1 cellular context compared by ENCODE assay signal in the genomic region with DNA sequence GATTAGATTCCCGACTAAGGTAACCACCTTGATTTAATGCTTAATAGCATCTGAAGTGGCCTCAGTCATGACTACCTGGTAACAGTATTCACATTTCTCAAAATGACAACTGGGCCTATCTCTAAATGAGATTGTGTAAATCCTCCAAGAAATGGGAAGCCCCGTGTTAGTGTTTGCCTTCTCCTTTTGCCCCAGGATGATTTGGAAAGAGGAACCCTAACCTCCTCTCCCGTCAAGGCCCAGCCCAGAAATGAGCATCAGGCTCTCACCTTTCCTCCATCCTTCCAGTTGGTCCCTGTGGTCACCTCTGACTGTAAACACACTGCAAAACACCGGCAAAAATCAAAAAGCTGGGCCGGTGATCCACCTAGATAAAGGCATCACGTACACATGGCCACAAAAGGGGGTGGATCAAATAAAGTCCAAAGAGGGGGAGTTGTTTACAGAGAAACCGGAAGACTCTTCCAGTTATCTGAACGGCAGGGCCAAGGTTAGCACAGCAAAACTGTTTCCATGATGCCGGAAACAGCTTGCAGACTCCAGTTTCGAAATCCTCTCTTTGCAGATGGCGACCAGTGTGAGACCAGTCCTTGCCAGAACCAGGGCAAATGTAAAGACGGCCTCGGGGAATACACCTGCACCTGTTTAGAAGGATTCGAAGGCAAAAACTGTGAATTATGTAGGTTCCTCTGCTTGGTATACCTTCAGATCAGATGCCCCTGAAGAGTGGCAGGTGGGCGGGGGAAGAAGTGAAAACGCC.
TF ChIP-seq lines count a peak whose summit lies in the region.

No MANE protein-coding gene starts in this region.

TF ChIP-seq in K562, 482 proteins besides CTCF, POLR2A, EP300 and RAD21 (continued from another document and continues in another):
- TF ChIP-seq, protein P1, sequence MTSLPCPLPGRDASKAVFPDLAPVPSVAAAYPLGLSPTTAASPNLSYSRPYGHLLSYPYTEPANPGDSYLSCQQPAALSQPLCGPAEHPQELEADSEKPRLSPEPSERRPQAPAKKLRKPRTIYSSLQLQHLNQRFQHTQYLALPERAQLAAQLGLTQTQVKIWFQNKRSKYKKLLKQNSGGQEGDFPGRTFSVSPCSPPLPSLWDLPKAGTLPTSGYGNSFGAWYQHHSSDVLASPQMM (CRISPR knock-in tag; IDR thresholded peaks at IDR 0.05) = no peak
- TF ChIP-seq HIVEP1 (CRISPR knock-in tag; IDR thresholded peaks at IDR 0.05) (0 out of 2 replicates have a peak, but pooled peaks have one; percentile 20), HNRNPLL (IDR thresholded peaks at IDR 0.05; ENCODE audit: low read depth, low read length, poor library complexity, severe bottlenecking) (no peak), EP400 (IDR thresholded peaks at IDR 0.05) (no peak; the same call in 1 of the 2 replicates), CHD4 (IDR thresholded peaks at IDR 0.05; ENCODE audit: insufficient read depth, insufficient replicate concordance, low read depth, low read length, poor library complexity, severe bottlenecking) (no peak), ZNF584 (CRISPR knock-in tag; IDR thresholded peaks at IDR 0.05; ENCODE audit: low read depth) (0 out of 2 replicates have a peak, but pooled peaks have one; percentile 51), POLR3A (IDR thresholded peaks at IDR 0.05; ENCODE audit: borderline replicate concordance, extremely low read depth, insufficient read depth, insufficient read length) (no peak), THRAP3 (IDR thresholded peaks at IDR 0.05; ENCODE audit: borderline replicate concordance) (no peak), SLC30A9 (CRISPR knock-in tag; IDR thresholded peaks at IDR 0.05) (no peak), ZNF41 (CRISPR knock-in tag; conservative IDR thresholded peaks at IDR 0.05) (0 out of 2 replicates have a peak, but pooled peaks have one; percentile 43), EGR1 (conservative IDR thresholded peaks at IDR 0.05) (no peak), ZNF695 (CRISPR knock-in tag; IDR thresholded peaks at IDR 0.05) (no peak), SAP30 (IDR thresholded peaks at IDR 0.05; ENCODE audit: borderline replicate concordance, insufficient read depth, low read depth, low read length, poor library complexity, severe bottlenecking) (no peak), ZNF408 (CRISPR knock-in tag; IDR thresholded peaks at IDR 0.05; ENCODE audit: low read depth) (no peak), FOXA3 (CRISPR knock-in tag; conservative IDR thresholded peaks at IDR 0.05 in 1 of 2, IDR thresholded peaks at IDR 0.05 in 1 of 2) (peak in 1 of 2 experiments; percentile 61; a peak in 2 of 4 replicates), SREBF2 (CRISPR knock-in tag; IDR thresholded peaks at IDR 0.05) (no peak), ZNF764 (CRISPR knock-in tag; IDR thresholded peaks at IDR 0.05; ENCODE audit: low read depth) (no peak), ZNF707 (CRISPR knock-in tag; conservative IDR thresholded peaks at IDR 0.05) (no peak), SMARCE1 (IDR thresholded peaks at IDR 0.05) (no peak), GABPA (tag; conservative IDR thresholded peaks at IDR 0.05; ENCODE audit: low read depth) (peak; percentile 82), VEZF1 (CRISPR knock-in tag; IDR thresholded peaks at IDR 0.05) (peak; percentile 47; the same call in 1 of the 2 replicates), ESRRA (IDR thresholded peaks at IDR 0.05; ENCODE audit: borderline replicate concordance, low read depth) (no peak), JUND (IDR thresholded peaks at IDR 0.05; ENCODE audit: borderline replicate concordance, low read depth, low read length) (no peak), JUND (tag; IDR thresholded peaks at IDR 0.05; ENCODE audit: borderline replicate concordance, low read depth, low read length) (no peak)
- TF ChIP-seq, protein P2, sequence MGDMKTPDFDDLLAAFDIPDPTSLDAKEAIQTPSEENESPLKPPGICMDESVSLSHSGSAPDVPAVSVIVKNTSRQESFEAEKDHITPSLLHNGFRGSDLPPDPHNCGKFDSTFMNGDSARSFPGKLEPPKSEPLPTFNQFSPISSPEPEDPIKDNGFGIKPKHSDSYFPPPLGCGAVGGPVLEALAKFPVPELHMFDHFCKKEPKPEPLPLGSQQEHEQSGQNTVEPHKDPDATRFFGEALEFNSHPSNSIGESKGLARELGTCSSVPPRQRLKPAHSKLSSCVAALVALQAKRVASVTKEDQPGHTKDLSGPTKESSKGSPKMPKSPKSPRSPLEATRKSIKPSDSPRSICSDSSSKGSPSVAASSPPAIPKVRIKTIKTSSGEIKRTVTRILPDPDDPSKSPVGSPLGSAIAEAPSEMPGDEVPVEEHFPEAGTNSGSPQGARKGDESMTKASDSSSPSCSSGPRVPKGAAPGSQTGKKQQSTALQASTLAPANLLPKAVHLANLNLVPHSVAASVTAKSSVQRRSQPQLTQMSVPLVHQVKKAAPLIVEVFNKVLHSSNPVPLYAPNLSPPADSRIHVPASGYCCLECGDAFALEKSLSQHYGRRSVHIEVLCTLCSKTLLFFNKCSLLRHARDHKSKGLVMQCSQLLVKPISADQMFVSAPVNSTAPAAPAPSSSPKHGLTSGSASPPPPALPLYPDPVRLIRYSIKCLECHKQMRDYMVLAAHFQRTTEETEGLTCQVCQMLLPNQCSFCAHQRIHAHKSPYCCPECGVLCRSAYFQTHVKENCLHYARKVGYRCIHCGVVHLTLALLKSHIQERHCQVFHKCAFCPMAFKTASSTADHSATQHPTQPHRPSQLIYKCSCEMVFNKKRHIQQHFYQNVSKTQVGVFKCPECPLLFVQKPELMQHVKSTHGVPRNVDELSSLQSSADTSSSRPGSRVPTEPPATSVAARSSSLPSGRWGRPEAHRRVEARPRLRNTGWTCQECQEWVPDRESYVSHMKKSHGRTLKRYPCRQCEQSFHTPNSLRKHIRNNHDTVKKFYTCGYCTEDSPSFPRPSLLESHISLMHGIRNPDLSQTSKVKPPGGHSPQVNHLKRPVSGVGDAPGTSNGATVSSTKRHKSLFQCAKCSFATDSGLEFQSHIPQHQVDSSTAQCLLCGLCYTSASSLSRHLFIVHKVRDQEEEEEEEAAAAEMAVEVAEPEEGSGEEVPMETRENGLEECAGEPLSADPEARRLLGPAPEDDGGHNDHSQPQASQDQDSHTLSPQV (IDR thresholded peaks at IDR 0.05) = peak; percentile 84
- TF ChIP-seq, protein P3, sequence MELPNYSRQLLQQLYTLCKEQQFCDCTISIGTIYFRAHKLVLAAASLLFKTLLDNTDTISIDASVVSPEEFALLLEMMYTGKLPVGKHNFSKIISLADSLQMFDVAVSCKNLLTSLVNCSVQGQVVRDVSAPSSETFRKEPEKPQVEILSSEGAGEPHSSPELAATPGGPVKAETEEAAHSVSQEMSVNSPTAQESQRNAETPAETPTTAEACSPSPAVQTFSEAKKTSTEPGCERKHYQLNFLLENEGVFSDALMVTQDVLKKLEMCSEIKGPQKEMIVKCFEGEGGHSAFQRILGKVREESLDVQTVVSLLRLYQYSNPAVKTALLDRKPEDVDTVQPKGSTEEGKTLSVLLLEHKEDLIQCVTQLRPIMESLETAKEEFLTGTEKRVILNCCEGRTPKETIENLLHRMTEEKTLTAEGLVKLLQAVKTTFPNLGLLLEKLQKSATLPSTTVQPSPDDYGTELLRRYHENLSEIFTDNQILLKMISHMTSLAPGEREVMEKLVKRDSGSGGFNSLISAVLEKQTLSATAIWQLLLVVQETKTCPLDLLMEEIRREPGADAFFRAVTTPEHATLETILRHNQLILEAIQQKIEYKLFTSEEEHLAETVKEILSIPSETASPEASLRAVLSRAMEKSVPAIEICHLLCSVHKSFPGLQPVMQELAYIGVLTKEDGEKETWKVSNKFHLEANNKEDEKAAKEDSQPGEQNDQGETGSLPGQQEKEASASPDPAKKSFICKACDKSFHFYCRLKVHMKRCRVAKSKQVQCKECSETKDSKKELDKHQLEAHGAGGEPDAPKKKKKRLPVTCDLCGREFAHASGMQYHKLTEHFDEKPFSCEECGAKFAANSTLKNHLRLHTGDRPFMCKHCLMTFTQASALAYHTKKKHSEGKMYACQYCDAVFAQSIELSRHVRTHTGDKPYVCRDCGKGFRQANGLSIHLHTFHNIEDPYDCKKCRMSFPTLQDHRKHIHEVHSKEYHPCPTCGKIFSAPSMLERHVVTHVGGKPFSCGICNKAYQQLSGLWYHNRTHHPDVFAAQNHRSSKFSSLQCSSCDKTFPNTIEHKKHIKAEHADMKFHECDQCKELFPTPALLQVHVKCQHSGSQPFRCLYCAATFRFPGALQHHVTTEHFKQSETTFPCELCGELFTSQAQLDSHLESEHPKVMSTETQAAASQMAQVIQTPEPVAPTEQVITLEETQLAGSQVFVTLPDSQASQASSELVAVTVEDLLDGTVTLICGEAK (IDR thresholded peaks at IDR 0.05) = peak; percentile 60
- TF ChIP-seq, protein P3 (CRISPR knock-in tag; IDR thresholded peaks at IDR 0.05) = no peak
- TF ChIP-seq, protein P4, sequence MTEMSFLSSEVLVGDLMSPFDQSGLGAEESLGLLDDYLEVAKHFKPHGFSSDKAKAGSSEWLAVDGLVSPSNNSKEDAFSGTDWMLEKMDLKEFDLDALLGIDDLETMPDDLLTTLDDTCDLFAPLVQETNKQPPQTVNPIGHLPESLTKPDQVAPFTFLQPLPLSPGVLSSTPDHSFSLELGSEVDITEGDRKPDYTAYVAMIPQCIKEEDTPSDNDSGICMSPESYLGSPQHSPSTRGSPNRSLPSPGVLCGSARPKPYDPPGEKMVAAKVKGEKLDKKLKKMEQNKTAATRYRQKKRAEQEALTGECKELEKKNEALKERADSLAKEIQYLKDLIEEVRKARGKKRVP (CRISPR knock-in tag; IDR thresholded peaks at IDR 0.05) = peak; percentile 55; the same call in 1 of the 2 replicates
- TF ChIP-seq, protein P5, sequence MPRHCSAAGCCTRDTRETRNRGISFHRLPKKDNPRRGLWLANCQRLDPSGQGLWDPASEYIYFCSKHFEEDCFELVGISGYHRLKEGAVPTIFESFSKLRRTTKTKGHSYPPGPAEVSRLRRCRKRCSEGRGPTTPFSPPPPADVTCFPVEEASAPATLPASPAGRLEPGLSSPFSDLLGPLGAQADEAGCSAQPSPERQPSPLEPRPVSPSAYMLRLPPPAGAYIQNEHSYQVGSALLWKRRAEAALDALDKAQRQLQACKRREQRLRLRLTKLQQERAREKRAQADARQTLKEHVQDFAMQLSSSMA (CRISPR knock-in tag; IDR thresholded peaks at IDR 0.05) = no peak
- TF ChIP-seq, protein P6, sequence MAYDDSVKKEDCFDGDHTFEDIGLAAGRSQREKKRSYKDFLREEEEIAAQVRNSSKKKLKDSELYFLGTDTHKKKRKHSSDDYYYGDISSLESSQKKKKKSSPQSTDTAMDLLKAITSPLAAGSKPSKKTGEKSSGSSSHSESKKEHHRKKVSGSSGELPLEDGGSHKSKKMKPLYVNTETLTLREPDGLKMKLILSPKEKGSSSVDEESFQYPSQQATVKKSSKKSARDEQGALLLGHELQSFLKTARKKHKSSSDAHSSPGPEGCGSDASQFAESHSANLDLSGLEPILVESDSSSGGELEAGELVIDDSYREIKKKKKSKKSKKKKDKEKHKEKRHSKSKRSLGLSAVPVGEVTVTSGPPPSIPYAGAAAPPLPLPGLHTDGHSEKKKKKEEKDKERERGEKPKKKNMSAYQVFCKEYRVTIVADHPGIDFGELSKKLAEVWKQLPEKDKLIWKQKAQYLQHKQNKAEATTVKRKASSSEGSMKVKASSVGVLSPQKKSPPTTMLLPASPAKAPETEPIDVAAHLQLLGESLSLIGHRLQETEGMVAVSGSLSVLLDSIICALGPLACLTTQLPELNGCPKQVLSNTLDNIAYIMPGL (CRISPR knock-in tag; IDR thresholded peaks at IDR 0.05) = no peak
- TF ChIP-seq, protein P7, sequence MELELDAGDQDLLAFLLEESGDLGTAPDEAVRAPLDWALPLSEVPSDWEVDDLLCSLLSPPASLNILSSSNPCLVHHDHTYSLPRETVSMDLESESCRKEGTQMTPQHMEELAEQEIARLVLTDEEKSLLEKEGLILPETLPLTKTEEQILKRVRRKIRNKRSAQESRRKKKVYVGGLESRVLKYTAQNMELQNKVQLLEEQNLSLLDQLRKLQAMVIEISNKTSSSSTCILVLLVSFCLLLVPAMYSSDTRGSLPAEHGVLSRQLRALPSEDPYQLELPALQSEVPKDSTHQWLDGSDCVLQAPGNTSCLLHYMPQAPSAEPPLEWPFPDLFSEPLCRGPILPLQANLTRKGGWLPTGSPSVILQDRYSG (tag; conservative IDR thresholded peaks at IDR 0.05; ENCODE audit: low read depth) = peak; percentile 62; the same call in 1 of the 2 replicates
